Comparison of ENCODE assay signal across 12 cellular contexts in the genomic region with DNA sequence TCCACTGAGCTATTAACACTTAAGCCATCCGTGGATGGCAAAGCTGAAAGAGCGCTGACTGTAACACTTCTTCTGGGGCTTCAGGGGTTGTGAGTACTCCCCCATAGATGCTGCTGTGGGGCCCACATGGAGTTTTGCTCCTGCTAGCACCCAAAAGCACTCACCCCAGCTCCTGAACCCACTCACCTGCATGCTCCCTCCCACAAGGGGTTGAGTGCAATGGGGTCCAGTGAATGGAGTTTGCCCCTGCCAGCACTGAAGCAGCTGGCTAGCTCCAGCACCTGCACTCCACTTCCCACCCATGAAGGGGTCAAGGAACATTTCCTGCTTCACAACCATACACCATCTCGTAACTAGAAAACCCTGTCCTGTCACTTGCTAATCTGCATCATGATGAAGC.
A peak's percentile ranks its signal among the peaks of the same experiment; 100 is the strongest.
DNase-seq lines count a peak whose midpoint lies in the region; ATAC-seq lines count a peak whose summit lies in the region.
"Had no signal": no experiment of that assay in that cellular context is flagged by ENCODE, and none has a peak within 500 bp of the region (broad histone marks: within the 10 kb centered on the region; RNA-seq: fewer than 3 reads in every experiment).

No MANE protein-coding gene starts in this region.

- H3K4me1 Mint-ChIP-seq in activated T-helper 17 cell treated with anti-CD3 and anti-CD28 coated beads, Interleukin-2, amount 50 U/mL, for 72 hours = peaks cover 58% of the 10 kb centered on the region
- H3K4me1 Mint-ChIP-seq: stimulated activated naive B cell treated with anti-CD40 and anti-IgM and Interleukin-4, amounts not matched to agents 10 μg/mL and 1 μg/mL and 100 μg/mL, for 72 hours had no signal

- H3K27me3 Mint-ChIP-seq in activated T-helper 17 cell treated with anti-CD3 and anti-CD28 coated beads, Interleukin-2, amount 50 U/mL, for 72 hours = no peaks in the 10 kb centered on the region

- H3K36me3 Mint-ChIP-seq in activated T-helper 17 cell treated with anti-CD3 and anti-CD28 coated beads, Interleukin-2, amount 50 U/mL, for 72 hours (ENCODE audit: low read depth) = no peaks in the 10 kb centered on the region
- H3K36me3 Mint-ChIP-seq: CD14-positive monocyte; stimulated activated naive B cell treated with anti-CD40 and anti-IgM and Interleukin-4, amounts not matched to agents 10 μg/mL and 1 μg/mL and 100 μg/mL, for 72 hours had no signal

- peak overlapping the region; percentile 93 for H3K27ac Mint-ChIP-seq in activated T-helper 17 cell treated with anti-CD3 and anti-CD28 coated beads, Interleukin-2, amount 50 U/mL, for 72 hours
- H3K27ac Mint-ChIP-seq: CD14-positive monocyte; stimulated activated naive B cell treated with anti-CD40 and anti-IgM and Interleukin-4, amounts not matched to agents 10 μg/mL and 1 μg/mL and 100 μg/mL, for 72 hours had no signal

- peak overlapping the region; percentile 72 for H3K4me3 Mint-ChIP-seq in activated T-helper 17 cell treated with anti-CD3 and anti-CD28 coated beads, Interleukin-2, amount 50 U/mL, for 72 hours
- H3K4me3 Mint-ChIP-seq: CD14-positive monocyte; stimulated activated naive B cell treated with anti-CD40 and anti-IgM and Interleukin-4, amounts not matched to agents 10 μg/mL and 1 μg/mL and 100 μg/mL, for 72 hours had no signal

- intact Hi-C loops in head of caudate nucleus (cut with DNase I) = no loop called here
- intact Hi-C loops in left cardiac atrium (cut with DNase I) = no loop called here

- DNase-seq in head of caudate nucleus (no peak), SW 1271 (lab: John Stamatoyannopoulos, UW) (no peak), left cardiac atrium (no peak)
- DNase-seq: occipital lobe; stimulated activated naive B cell treated with anti-CD40 and anti-IgM and Interleukin-4, amounts not matched to agents 10 μg/mL and 1 μg/mL and 100 μg/mL, for 72 hours had no signal

- ATAC-seq in GM18511 (IDR thresholded peaks at IDR 0.05; ENCODE audit: unreplicated experiment) (peak; percentile 31), GM19455 (IDR thresholded peaks at IDR 0.05; ENCODE audit: unreplicated experiment) (peak; percentile 27), HG02981 (IDR thresholded peaks at IDR 0.05; ENCODE audit: unreplicated experiment) (peak; percentile 11), GM18870 (IDR thresholded peaks at IDR 0.05; ENCODE audit: unreplicated experiment) (no peak), left cardiac atrium (no peak)
- ATAC-seq in activated T-helper 17 cell treated with anti-CD3 and anti-CD28 coated beads, Interleukin-2, amount 50 U/mL, for 72 hours (replicated peaks) = peak; percentile 0
- ATAC-seq: esophagus mucosa had no signal

- no peaks in the 10 kb centered on the region for H3K9me3 Mint-ChIP-seq in activated T-helper 17 cell treated with anti-CD3 and anti-CD28 coated beads, Interleukin-2, amount 50 U/mL, for 72 hours

Comparison
In these comparisons a context has a peak if more than half of its experiments do, and no peak if none do; other contexts are left out.
1. ATAC-seq: peak in GM18511 (single experiment), GM19455 (single experiment), HG02981 (single experiment) and activated T-helper 17 cell treated with anti-CD3 and anti-CD28 coated beads, Interleukin-2, amount 50 U/mL, for 72 hours (single experiment); none in GM18870 (single experiment) and left cardiac atrium (0 of 2).